In the genomic region with DNA sequence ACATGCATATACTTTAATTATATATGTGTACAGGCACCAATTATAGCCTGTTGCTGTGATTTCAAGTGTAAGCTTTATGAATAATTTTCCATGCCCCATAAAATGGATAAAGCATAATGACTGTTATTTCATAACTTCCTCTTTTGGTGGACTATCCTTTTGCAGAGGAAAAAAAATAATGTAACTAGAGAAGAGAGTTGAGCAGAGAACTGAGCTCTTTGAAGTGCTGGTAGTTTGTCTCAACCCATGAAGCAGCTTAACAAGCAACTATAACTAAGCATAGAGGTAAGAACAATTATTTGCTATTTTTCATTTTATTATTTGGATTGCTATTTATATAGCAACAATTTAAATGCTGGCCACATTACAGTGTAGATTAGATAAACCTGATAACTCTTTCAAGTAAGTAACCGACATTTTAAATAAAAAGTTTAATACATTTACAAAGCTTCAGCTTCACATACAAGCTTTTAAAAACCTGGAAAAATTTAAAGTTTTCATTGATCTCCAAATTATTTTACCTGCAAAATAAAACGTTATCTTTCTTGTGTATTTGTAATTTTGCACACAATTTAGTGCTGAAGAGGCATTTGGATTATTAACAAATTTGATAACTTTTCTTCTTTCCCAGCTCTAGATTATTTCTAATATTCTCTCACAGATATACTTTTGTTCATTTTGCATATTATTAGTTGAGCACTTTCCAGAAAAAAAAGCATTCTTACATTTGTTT, we compare ENCODE assay signal across 9 cellular contexts. TPM values are rescaled to one million over a fixed set of nuclear protein-coding genes. Genes with fewer than 3 reads are reported as not detected.
A peak's percentile ranks its signal among the peaks of the same experiment; 100 is the strongest.
DNase-seq lines count a peak whose midpoint lies in the region; ATAC-seq and TF ChIP-seq lines count a peak whose summit lies in the region.
"Had no signal": no experiment of that assay in that cellular context is flagged by ENCODE, and none has a peak within 500 bp of the region (broad histone marks: within the 10 kb centered on the region; RNA-seq: fewer than 3 reads in every experiment).

No MANE protein-coding gene starts in this region.

- TF ChIP-seq EP300 in transverse colon (IDR thresholded peaks at IDR 0.05; ENCODE audit: low read depth), result no peak

- peak overlapping the region; percentile 94 for H3K27ac Mint-ChIP-seq in activated naive CD4-positive, alpha-beta T cell treated with anti-CD3 and anti-CD28 coated beads for 36 hours
- H3K27ac Mint-ChIP-seq in activated CD8-positive, alpha-beta T cell treated with anti-CD3 and anti-CD28 coated beads for 36 hours, result peak overlapping the region; percentile 93

- POLR2A ChIA-PET in activated CD8-positive, alpha-beta T cell treated with anti-CD3 and anti-CD28 coated beads for 36 hours (lab: Charles Lee), result interaction anchor here (0.5 to 6.8 kb wide), 18 partner anchors 10 to 1700 kb away, joined by 3 to 159 read pairs (median 4); a partner anchor contains a TSS

- H3K9me3 ChIP-seq in transverse colon, result no peaks in the 10 kb centered on the region
- H3K9me3 ChIP-seq: left ventricle myocardium inferior had no signal

- H3K4me1 ChIP-seq in transverse colon, result peaks cover 0 to 18% (median 5%) of the 10 kb centered on the region in 4 donors
- H3K4me1 ChIP-seq: left ventricle myocardium inferior had no signal

- in situ Hi-C loops in transverse colon (cut with MboI; ENCODE audit: low pct_ligation_motif_present in 1 of 4, low pct_unique_long_range_greater_than_20kb in 1 of 4, low sequenced_read_pairs in 3 of 4), result no loop called here
- in situ Hi-C loops in ACHN (cut with HindIII; ENCODE audit: low pct_ligation_motif_present, low pct_unique_long_range_greater_than_20kb, low sequenced_read_pairs), result no loop called here

- H3K36me3 ChIP-seq in transverse colon, result no peaks in the 10 kb centered on the region
- H3K36me3 ChIP-seq: left ventricle myocardium inferior had no signal

- H3K27me3 ChIP-seq in transverse colon, result no peaks in the 10 kb centered on the region

- WGBS in transverse colon (ENCODE audit: low coverage in 1 of 2), 2 donors, result 59 to 87% methylated on average over 2 of the region's 2 CpGs

- no peaks in the 10 kb centered on the region for H3K27me3 Mint-ChIP-seq in activated naive CD4-positive, alpha-beta T cell treated with anti-CD3 and anti-CD28 coated beads for 36 hours (ENCODE audit: low read depth)
- H3K27me3 Mint-ChIP-seq in activated CD8-positive, alpha-beta T cell treated with anti-CD3 and anti-CD28 coated beads for 36 hours, result no peaks in the 10 kb centered on the region

- peak; percentile 34 for TF ChIP-seq POLR2A in transverse colon (IDR thresholded peaks at IDR 0.05)

- peak overlapping the region; percentile 94 for H3K4me3 Mint-ChIP-seq in activated naive CD4-positive, alpha-beta T cell treated with anti-CD3 and anti-CD28 coated beads for 36 hours
- H3K4me3 Mint-ChIP-seq in activated CD8-positive, alpha-beta T cell treated with anti-CD3 and anti-CD28 coated beads for 36 hours, result peak overlapping the region; percentile 81

- H3K27ac ChIP-seq in transverse colon, result peak overlapping the region; percentile 62 to 76 (median 67)
- H3K27ac ChIP-seq: left ventricle myocardium inferior had no signal

- H3K9me3 Mint-ChIP-seq in activated naive CD4-positive, alpha-beta T cell treated with anti-CD3 and anti-CD28 coated beads for 36 hours, result no peaks in the 10 kb centered on the region
- H3K9me3 Mint-ChIP-seq in activated CD8-positive, alpha-beta T cell treated with anti-CD3 and anti-CD28 coated beads for 36 hours, result peaks cover 2% of the 10 kb centered on the region

- intact Hi-C loops in activated naive CD4-positive, alpha-beta T cell treated with anti-CD3 and anti-CD28 coated beads for 36 hours (cut with micrococcal nuclease), result loop anchor here (2.0 kb wide), 1 partner anchor 46 kb away; no protein-coding TSS in a partner anchor
- intact Hi-C loops in activated CD8-positive, alpha-beta T cell treated with anti-CD3 and anti-CD28 coated beads for 36 hours (cut with micrococcal nuclease), result loop anchor here (2.0 to 5.0 kb wide), 2 partner anchors 24 to 37 kb away; a partner anchor contains a TSS
- intact Hi-C loops in transverse colon (cut with DNase I; ENCODE audit: low total_unique reads), result no loop called here
- intact Hi-C loops in cardiac septum (cut with DNase I), result no loop called here

- peak; percentile 30 for ATAC-seq in HG03571 (IDR thresholded peaks at IDR 0.05; ENCODE audit: unreplicated experiment)
- peak; percentile 12 for ATAC-seq in activated CD8-positive, alpha-beta T cell treated with anti-CD3 and anti-CD28 coated beads for 36 hours

- no peak for DNase-seq in activated naive CD4-positive, alpha-beta T cell treated with anti-CD3 and anti-CD28 coated beads for 36 hours
- DNase-seq in activated naive CD4-positive, alpha-beta T cell treated with Interleukin-2 at 50 U/mL for 16 hours, result no peak
- DNase-seq in activated CD8-positive, alpha-beta T cell treated with anti-CD3 and anti-CD28 coated beads for 36 hours, result no peak
- DNase-seq in transverse colon (no peak), ACHN (no peak), A172 (ENCODE audit: low spot score) (no peak), cardiac septum (ENCODE audit: low spot score) (no peak)
- DNase-seq: left ventricle myocardium inferior had no signal

- CTCF ChIA-PET in activated naive CD4-positive, alpha-beta T cell treated with anti-CD3 and anti-CD28 coated beads for 36 hours (lab: Charles Lee), result interaction anchor here (0.7 to 2.9 kb wide), 18 partner anchors 10 to 228 kb away, joined by 3 to 12 read pairs (median 4); no protein-coding TSS in a partner anchor
- CTCF ChIA-PET in activated CD8-positive, alpha-beta T cell treated with anti-CD3 and anti-CD28 coated beads for 36 hours (lab: Charles Lee), result interaction anchor here (0.7 to 5.5 kb wide), 17 partner anchors 10 to 167 kb away, joined by 3 to 38 read pairs (median 7); a partner anchor contains a TSS

- TF ChIP-seq CTCF in activated CD8-positive, alpha-beta T cell treated with anti-CD3 and anti-CD28 coated beads for 36 hours (IDR thresholded peaks at IDR 0.05), result no peak
- no peak for TF ChIP-seq CTCF in transverse colon (IDR thresholded peaks at IDR 0.05)

- H3K4me3 ChIP-seq in transverse colon, result peak overlapping the region in 2 of 4 donors; percentile 8 to 31
- H3K4me3 ChIP-seq: left ventricle myocardium inferior had no signal

- peaks cover 51% of the 10 kb centered on the region for H3K4me1 Mint-ChIP-seq in activated naive CD4-positive, alpha-beta T cell treated with anti-CD3 and anti-CD28 coated beads for 36 hours (ENCODE audit: low read depth)
- H3K4me1 Mint-ChIP-seq in activated CD8-positive, alpha-beta T cell treated with anti-CD3 and anti-CD28 coated beads for 36 hours (ENCODE audit: low read depth), result peaks cover 45% of the 10 kb centered on the region

- peaks cover 13% of the 10 kb centered on the region for H3K36me3 Mint-ChIP-seq in activated naive CD4-positive, alpha-beta T cell treated with anti-CD3 and anti-CD28 coated beads for 36 hours (ENCODE audit: low read depth)
- H3K36me3 Mint-ChIP-seq in activated CD8-positive, alpha-beta T cell treated with anti-CD3 and anti-CD28 coated beads for 36 hours (ENCODE audit: low read depth), result peaks cover 9% of the 10 kb centered on the region

RNA-seq across cellular contexts. Expression of a gene that starts 24.4 kb away (rescaled TPM):
- total RNA-seq in activated naive CD4-positive, alpha-beta T cell treated with anti-CD3 and anti-CD28 coated beads for 36 hours, result 100 to 1,000 TPM; 387 to 391 TPM
- total RNA-seq in activated CD8-positive, alpha-beta T cell treated with anti-CD3 and anti-CD28 coated beads for 36 hours, result 100 to 1,000 TPM; 341 to 360 TPM
- total RNA-seq in transverse colon (100 to 1,000 TPM; 232 to 658 (median 509) TPM), cardiac septum (178 TPM)
- 137 and 161 TPM in 2 replicates for total RNA-seq in A172 (2014; rRNA removed; shearing (Covaris generic))

Comparison
In these comparisons a context has a peak if more than half of its experiments do, and no peak if none do; other contexts are left out.
1. intact Hi-C loops: an anchor here in activated naive CD4-positive, alpha-beta T cell treated with anti-CD3 and anti-CD28 coated beads for 36 hours (2.0 kb wide) and activated CD8-positive, alpha-beta T cell treated with anti-CD3 and anti-CD28 coated beads for 36 hours (2.0 to 5.0 kb wide); none called in transverse colon and cardiac septum.